ENCODE assay signal across 40 cellular contexts in genomic region chr20:61871913-61872312, GRCh38.
"Had no signal": no experiment of that assay in that cellular context is flagged by ENCODE, and none has a peak within 500 bp of the region (broad histone marks: within the 10 kb centered on the region; RNA-seq: fewer than 3 reads in every experiment).

No MANE protein-coding gene starts in this region.

- ATAC-seq: activated CD4-positive, alpha-beta T cell treated with anti-CD3 and anti-CD28 coated beads for 36 hours; activated CD4-positive, CD25-positive, alpha-beta regulatory T cell treated with anti-CD3 and anti-CD28 coated beads, Interleukin-2, amount 50 U/mL, for 24 hours; activated CD8-positive, alpha-beta memory T cell treated with anti-CD3 and anti-CD28 coated beads, Interleukin-2, amount 10 ng/mL, durations not matched to agents 7 days and 5 days; activated CD8-positive, alpha-beta T cell treated with anti-CD3 and anti-CD28 coated beads, Interleukin-2, amount 10 ng/mL, durations not matched to agents 7 days and 5 days; activated naive CD8-positive, alpha-beta T cell treated with anti-CD3 and anti-CD28 coated beads, Interleukin-2, amount 50 U/mL, for 24 hours; WTC11 had no signal

- H3K27ac Mint-ChIP-seq: activated CD4-positive, alpha-beta memory T cell treated with anti-CD3 and anti-CD28 coated beads, Interleukin-2, amount 10 ng/mL, durations not matched to agents 7 days and 5 days; activated CD4-positive, alpha-beta T cell treated with anti-CD3 and anti-CD28 coated beads for 36 hours; activated CD4-positive, alpha-beta T cell treated with anti-CD3 and anti-CD28 coated beads, Interleukin-2, amount 10 ng/mL, durations not matched to agents 7 days and 5 days; activated CD8-positive, alpha-beta memory T cell treated with anti-CD3 and anti-CD28 coated beads, Interleukin-2, amount 10 ng/mL, durations not matched to agents 7 days and 5 days; activated CD8-positive, alpha-beta T cell treated with anti-CD3 and anti-CD28 coated beads, Interleukin-2, amount 10 ng/mL, durations not matched to agents 7 days and 5 days; activated naive CD4-positive, alpha-beta T cell treated with anti-CD3 and anti-CD28 coated beads, Interleukin-2, amount 10 ng/mL, durations not matched to agents 7 days and 5 days; activated naive CD4-positive, alpha-beta T cell treated with anti-CD3 and anti-CD28 coated beads, Interleukin-2, amount 50 U/mL, for 24 hours; activated naive CD8-positive, alpha-beta T cell; activated naive CD8-positive, alpha-beta T cell treated with anti-CD3 and anti-CD28 coated beads, Interleukin-2, amount 10 ng/mL, durations not matched to agents 7 days and 5 days; activated naive CD8-positive, alpha-beta T cell treated with anti-CD3 and anti-CD28 coated beads, Interleukin-2, amount 50 U/mL, for 24 hours; activated T-cell treated with anti-CD3 and anti-CD28 coated beads, Interleukin-2, amount 50 U/mL, for 24 hours; activated T-helper 2 cell treated with anti-CD3 and anti-CD28 coated beads, Interferon-gamma antibody, Interleukin-2, Interleukin-4, amounts not matched to agents 10 μg/mL and 5 μg/mL and 100 μg/mL, durations not matched to agents 14 hours and 24 hours and 36 hours; brain; T-helper 1 cell treated with Interleukin-12 subunit alpha and Interleukin-12 subunit beta and Interleukin-4 antibody, amounts not matched to agents 30 μg/mL and 1 μg/mL, for 36 hours; T-helper 2 cell treated with Interferon-gamma antibody and Interleukin-4, amounts not matched to agents 5 μg/mL and 100 μg/mL, for 36 hours; WTC11 had no signal

- H3K9me3 ChIP-seq: ascending aorta had no signal

- H3K27me3 Mint-ChIP-seq: activated CD4-positive, alpha-beta memory T cell treated with anti-CD3 and anti-CD28 coated beads, Interleukin-2, amount 10 ng/mL, durations not matched to agents 7 days and 5 days; activated CD4-positive, alpha-beta T cell treated with anti-CD3 and anti-CD28 coated beads for 36 hours; activated CD4-positive, alpha-beta T cell treated with anti-CD3 and anti-CD28 coated beads, Interleukin-2, amount 10 ng/mL, durations not matched to agents 7 days and 5 days; activated CD8-positive, alpha-beta memory T cell treated with anti-CD3 and anti-CD28 coated beads, Interleukin-2, amount 10 ng/mL, durations not matched to agents 7 days and 5 days; activated naive CD4-positive, alpha-beta T cell treated with anti-CD3 and anti-CD28 coated beads, Interleukin-2, amount 10 ng/mL, durations not matched to agents 7 days and 5 days; activated naive CD4-positive, alpha-beta T cell treated with anti-CD3 and anti-CD28 coated beads, Interleukin-2, amount 50 U/mL, for 24 hours; activated naive CD8-positive, alpha-beta T cell; activated naive CD8-positive, alpha-beta T cell treated with anti-CD3 and anti-CD28 coated beads, Interleukin-2, amount 10 ng/mL, durations not matched to agents 7 days and 5 days; activated naive CD8-positive, alpha-beta T cell treated with anti-CD3 and anti-CD28 coated beads, Interleukin-2, amount 50 U/mL, for 24 hours; activated T-cell treated with anti-CD3 and anti-CD28 coated beads, Interleukin-2, amount 50 U/mL, for 24 hours; central memory CD8-positive, alpha-beta T cell had no signal

- H3K36me3 Mint-ChIP-seq: activated CD8-positive, alpha-beta memory T cell treated with anti-CD3 and anti-CD28 coated beads, Interleukin-2, amount 10 ng/mL, durations not matched to agents 7 days and 5 days; activated naive CD4-positive, alpha-beta T cell treated with anti-CD3 and anti-CD28 coated beads, Interleukin-2, amount 10 ng/mL, durations not matched to agents 7 days and 5 days; activated naive CD4-positive, alpha-beta T cell treated with anti-CD3 and anti-CD28 coated beads, Interleukin-2, amount 50 U/mL, for 24 hours; activated naive CD8-positive, alpha-beta T cell; activated naive CD8-positive, alpha-beta T cell treated with anti-CD3 and anti-CD28 coated beads, Interleukin-2, amount 10 ng/mL, durations not matched to agents 7 days and 5 days had no signal

- H3K4me3 Mint-ChIP-seq: activated CD4-positive, alpha-beta memory T cell treated with anti-CD3 and anti-CD28 coated beads, Interleukin-2, amount 10 ng/mL, durations not matched to agents 7 days and 5 days; activated CD4-positive, alpha-beta T cell treated with anti-CD3 and anti-CD28 coated beads for 36 hours; activated CD4-positive, alpha-beta T cell treated with anti-CD3 and anti-CD28 coated beads, Interleukin-2, amount 10 ng/mL, durations not matched to agents 7 days and 5 days; activated CD8-positive, alpha-beta memory T cell treated with anti-CD3 and anti-CD28 coated beads, Interleukin-2, amount 10 ng/mL, durations not matched to agents 7 days and 5 days; activated CD8-positive, alpha-beta T cell treated with anti-CD3 and anti-CD28 coated beads, Interleukin-2, amount 10 ng/mL, durations not matched to agents 7 days and 5 days; activated naive CD4-positive, alpha-beta T cell treated with anti-CD3 and anti-CD28 coated beads, Interleukin-2, amount 10 ng/mL, durations not matched to agents 7 days and 5 days; activated naive CD4-positive, alpha-beta T cell treated with anti-CD3 and anti-CD28 coated beads, Interleukin-2, amount 50 U/mL, for 24 hours; activated naive CD8-positive, alpha-beta T cell; activated naive CD8-positive, alpha-beta T cell treated with anti-CD3 and anti-CD28 coated beads, Interleukin-2, amount 10 ng/mL, durations not matched to agents 7 days and 5 days; activated naive CD8-positive, alpha-beta T cell treated with anti-CD3 and anti-CD28 coated beads, Interleukin-2, amount 50 U/mL, for 24 hours; activated T-cell treated with anti-CD3 and anti-CD28 coated beads, Interleukin-2, amount 50 U/mL, for 24 hours; brain; central memory CD8-positive, alpha-beta T cell; T-helper 1 cell treated with Interleukin-12 subunit alpha and Interleukin-12 subunit beta and Interleukin-4 antibody, amounts not matched to agents 30 μg/mL and 1 μg/mL, for 36 hours; T-helper 2 cell treated with Interferon-gamma antibody and Interleukin-4, amounts not matched to agents 5 μg/mL and 100 μg/mL, for 36 hours; WTC11 had no signal

- H3K27me3 ChIP-seq: ascending aorta, cardiac muscle cell had no signal

- H3K4me1 ChIP-seq: ascending aorta had no signal

- H3K4me3 ChIP-seq: ascending aorta, cardiac muscle cell had no signal

- H3K36me3 ChIP-seq: ascending aorta, cardiac muscle cell, WERI-Rb-1 had no signal

- DNase-seq: activated CD4-positive, alpha-beta memory T cell treated with anti-CD3 and anti-CD28 coated beads, Interleukin-2, amount 10 ng/mL, durations not matched to agents 7 days and 5 days; activated CD4-positive, alpha-beta T cell treated with anti-CD3 and anti-CD28 coated beads for 1 hour; activated CD4-positive, alpha-beta T cell treated with anti-CD3 and anti-CD28 coated beads for 36 hours; activated CD4-positive, alpha-beta T cell treated with anti-CD3 and anti-CD28 coated beads for 48 hours; activated CD4-positive, alpha-beta T cell treated with anti-CD3 and anti-CD28 coated beads, Interleukin-2, amount 10 ng/mL, durations not matched to agents 7 days and 5 days; activated CD4-positive, alpha-beta T cell treated with anti-CD3 and anti-CD28 coated beads, Interleukin-2, amount 50 U/mL, for 48 hours; activated CD4-positive, CD25-positive, alpha-beta regulatory T cell; activated CD8-positive, alpha-beta memory T cell treated with anti-CD3 and anti-CD28 coated beads for 24 hours; activated CD8-positive, alpha-beta memory T cell treated with anti-CD3 and anti-CD28 coated beads, Interleukin-2, amount 10 ng/mL, durations not matched to agents 7 days and 5 days; activated CD8-positive, alpha-beta memory T cell treated with anti-CD3 and anti-CD28 coated beads, Interleukin-2, amount 50 U/mL, for 48 hours; activated CD8-positive, alpha-beta T cell treated with anti-CD3 and anti-CD28 coated beads, Interleukin-2, amount 10 ng/mL, durations not matched to agents 7 days and 5 days; activated effector memory CD4-positive, alpha-beta T cell treated with Interleukin-2 at 50 U/mL for 16 hours; activated gamma-delta T cell; activated naive CD4-positive, alpha-beta T cell treated with anti-CD3 and anti-CD28 coated beads, Interleukin-2, amount 10 ng/mL, durations not matched to agents 7 days and 5 days; activated naive CD4-positive, alpha-beta T cell treated with Interleukin-2 at 50 U/mL for 16 hours; activated naive CD8-positive, alpha-beta T cell treated with anti-CD3 and anti-CD28 coated beads, Interleukin-2, amount 10 ng/mL, durations not matched to agents 7 days and 5 days; activated naive CD8-positive, alpha-beta T cell treated with anti-CD3 and anti-CD28 coated beads, Interleukin-2, amount 50 U/mL, for 24 hours; activated T-cell treated with anti-CD3 and anti-CD28 coated beads, Interleukin-2, amount 50 U/mL, for 24 hours; activated T-cell treated with anti-CD3 and anti-CD28 coated beads, Interleukin-2, amount 50 U/mL, for 48 hours; amygdala; anterior cingulate cortex; caudate nucleus; cerebellar nuclear complex; T-helper 1 cell; T-helper 2 cell; T-helper 9 cell; WERI-Rb-1 had no signal

- H3K9me3 Mint-ChIP-seq: activated CD4-positive, alpha-beta memory T cell treated with anti-CD3 and anti-CD28 coated beads, Interleukin-2, amount 10 ng/mL, durations not matched to agents 7 days and 5 days; activated CD4-positive, alpha-beta T cell treated with anti-CD3 and anti-CD28 coated beads, Interleukin-2, amount 10 ng/mL, durations not matched to agents 7 days and 5 days; activated naive CD4-positive, alpha-beta T cell treated with anti-CD3 and anti-CD28 coated beads, Interleukin-2, amount 10 ng/mL, durations not matched to agents 7 days and 5 days; activated naive CD4-positive, alpha-beta T cell treated with anti-CD3 and anti-CD28 coated beads, Interleukin-2, amount 50 U/mL, for 24 hours; activated naive CD8-positive, alpha-beta T cell treated with anti-CD3 and anti-CD28 coated beads, Interleukin-2, amount 10 ng/mL, durations not matched to agents 7 days and 5 days; activated naive CD8-positive, alpha-beta T cell treated with anti-CD3 and anti-CD28 coated beads, Interleukin-2, amount 50 U/mL, for 24 hours; activated T-cell treated with anti-CD3 and anti-CD28 coated beads, Interleukin-2, amount 50 U/mL, for 24 hours; activated T-helper 2 cell treated with anti-CD3 and anti-CD28 coated beads, Interferon-gamma antibody, Interleukin-2, Interleukin-4, amounts not matched to agents 10 μg/mL and 5 μg/mL and 100 μg/mL, durations not matched to agents 14 hours and 24 hours and 36 hours; central memory CD8-positive, alpha-beta T cell; T-helper 1 cell treated with Interleukin-12 subunit alpha and Interleukin-12 subunit beta and Interleukin-4 antibody, amounts not matched to agents 30 μg/mL and 1 μg/mL, for 36 hours; T-helper 2 cell treated with Interferon-gamma antibody and Interleukin-4, amounts not matched to agents 5 μg/mL and 100 μg/mL, for 36 hours had no signal

- H3K4me1 Mint-ChIP-seq: activated CD4-positive, alpha-beta memory T cell treated with anti-CD3 and anti-CD28 coated beads, Interleukin-2, amount 10 ng/mL, durations not matched to agents 7 days and 5 days; activated CD4-positive, alpha-beta T cell treated with anti-CD3 and anti-CD28 coated beads for 36 hours; activated CD4-positive, alpha-beta T cell treated with anti-CD3 and anti-CD28 coated beads, Interleukin-2, amount 10 ng/mL, durations not matched to agents 7 days and 5 days; activated CD8-positive, alpha-beta memory T cell treated with anti-CD3 and anti-CD28 coated beads, Interleukin-2, amount 10 ng/mL, durations not matched to agents 7 days and 5 days; activated naive CD4-positive, alpha-beta T cell treated with anti-CD3 and anti-CD28 coated beads, Interleukin-2, amount 10 ng/mL, durations not matched to agents 7 days and 5 days; activated naive CD4-positive, alpha-beta T cell treated with anti-CD3 and anti-CD28 coated beads, Interleukin-2, amount 50 U/mL, for 24 hours; activated naive CD8-positive, alpha-beta T cell treated with anti-CD3 and anti-CD28 coated beads, Interleukin-2, amount 10 ng/mL, durations not matched to agents 7 days and 5 days; activated naive CD8-positive, alpha-beta T cell treated with anti-CD3 and anti-CD28 coated beads, Interleukin-2, amount 50 U/mL, for 24 hours; brain; central memory CD8-positive, alpha-beta T cell; WTC11 had no signal

- FAIRE-seq: bronchial epithelial cell, TTC549 had no signal

- H3K27ac ChIP-seq: ascending aorta, cardiac muscle cell, WERI-Rb-1 had no signal
